In the genomic region with DNA sequence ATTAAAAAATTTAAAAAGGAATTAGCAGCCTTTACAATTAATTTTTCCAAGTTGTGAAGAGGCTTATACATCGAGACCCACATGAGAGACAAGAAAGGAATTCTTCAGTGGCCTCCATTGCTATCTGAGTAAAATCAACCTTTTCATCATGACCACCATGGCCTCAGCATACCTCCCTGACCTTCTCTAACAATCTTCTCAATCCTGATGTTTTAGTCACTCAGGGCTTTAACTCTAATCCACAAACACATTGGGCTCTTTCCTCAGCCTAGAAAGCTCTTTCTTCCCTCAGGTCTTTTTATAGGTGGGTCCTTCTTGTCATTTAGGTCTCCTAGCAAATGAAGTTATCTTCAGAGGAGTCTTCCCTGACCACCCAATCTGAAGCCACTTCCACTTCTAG, we compare ENCODE assay signal across 1 cellular context.
TF ChIP-seq lines count a peak whose summit lies in the region.

No MANE protein-coding gene starts in this region.

TF ChIP-seq in IMR-90, 13 proteins besides CTCF, POLR2A, EP300 and RAD21:
- TF ChIP-seq RCOR1 (IDR thresholded peaks at IDR 0.05; ENCODE audit: insufficient replicate concordance, low read length) (no peak), CHD1 (IDR thresholded peaks at IDR 0.05; ENCODE audit: low read depth, low read length) (no peak), CEBPB (IDR thresholded peaks at IDR 0.05; ENCODE audit: low read depth, low read length) (no peak), RFX5 (IDR thresholded peaks at IDR 0.05; ENCODE audit: low read depth, low read length) (no peak), FOS (IDR thresholded peaks at IDR 0.05; ENCODE audit: low read depth, low read length) (no peak), MXI1 (IDR thresholded peaks at IDR 0.05; ENCODE audit: borderline replicate concordance, low read depth, low read length) (no peak), MAZ (IDR thresholded peaks at IDR 0.05; ENCODE audit: borderline replicate concordance, low read depth, low read length) (no peak), BHLHE40 (IDR thresholded peaks at IDR 0.05; ENCODE audit: low read depth, low read length) (no peak)
- TF ChIP-seq, protein P1, sequence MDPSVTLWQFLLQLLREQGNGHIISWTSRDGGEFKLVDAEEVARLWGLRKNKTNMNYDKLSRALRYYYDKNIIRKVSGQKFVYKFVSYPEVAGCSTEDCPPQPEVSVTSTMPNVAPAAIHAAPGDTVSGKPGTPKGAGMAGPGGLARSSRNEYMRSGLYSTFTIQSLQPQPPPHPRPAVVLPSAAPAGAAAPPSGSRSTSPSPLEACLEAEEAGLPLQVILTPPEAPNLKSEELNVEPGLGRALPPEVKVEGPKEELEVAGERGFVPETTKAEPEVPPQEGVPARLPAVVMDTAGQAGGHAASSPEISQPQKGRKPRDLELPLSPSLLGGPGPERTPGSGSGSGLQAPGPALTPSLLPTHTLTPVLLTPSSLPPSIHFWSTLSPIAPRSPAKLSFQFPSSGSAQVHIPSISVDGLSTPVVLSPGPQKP (IDR thresholded peaks at IDR 0.05; ENCODE audit: borderline replicate concordance, low read depth, low read length): no peak
- TF ChIP-seq, protein P2, sequence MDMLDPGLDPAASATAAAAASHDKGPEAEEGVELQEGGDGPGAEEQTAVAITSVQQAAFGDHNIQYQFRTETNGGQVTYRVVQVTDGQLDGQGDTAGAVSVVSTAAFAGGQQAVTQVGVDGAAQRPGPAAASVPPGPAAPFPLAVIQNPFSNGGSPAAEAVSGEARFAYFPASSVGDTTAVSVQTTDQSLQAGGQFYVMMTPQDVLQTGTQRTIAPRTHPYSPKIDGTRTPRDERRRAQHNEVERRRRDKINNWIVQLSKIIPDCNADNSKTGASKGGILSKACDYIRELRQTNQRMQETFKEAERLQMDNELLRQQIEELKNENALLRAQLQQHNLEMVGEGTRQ (IDR thresholded peaks at IDR 0.05; ENCODE audit: low read depth, low read length): no peak
TF ChIP-seq in IMR-90: peak in this region for 0.
